8 cellular contexts compared by ENCODE assay signal in genomic region chr14:65961004-65961403, GRCh38.
DNase-seq lines count a peak whose midpoint lies in the region; TF ChIP-seq lines count a peak whose summit lies in the region.

No MANE protein-coding gene starts in this region.

- H3K4me3 ChIP-seq in LNCaP clone FGC (ENCODE audit: low read depth, low read length), result no peak overlapping the region

- TF ChIP-seq CTCF in LNCaP clone FGC (IDR thresholded peaks at IDR 0.05; ENCODE audit: control insufficient read depth, extremely low read depth, insufficient read depth), result peak; percentile 82

- DNase-seq in activated gamma-delta T cell treated with Interleukin-2 at 50 U/mL for 16 hours (peak; percentile 50), activated gamma-delta T cell (lab: John Stamatoyannopoulos, UW) (no peak), LNCaP clone FGC (ENCODE audit: low read depth) (no peak), cerebellar cortex (ENCODE audit: low spot score) (peak; percentile 31), medulla oblongata (ENCODE audit: extremely low spot score) (peak; percentile 57), 8988T (no peak)
- DNase-seq in activated CD4-positive, CD25-positive, alpha-beta regulatory T cell (lab: John Stamatoyannopoulos, UW), result peak; percentile 32 to 65 (median 38)
- DNase-seq in stimulated activated naive CD4-positive, alpha-beta T cell treated with Interleukin-2 at 50 U/mL for 16 hours (lab: John Stamatoyannopoulos, UW), result peak; percentile 55

Comparison
In these comparisons a context has a peak if more than half of its experiments do, and no peak if none do; other contexts are left out.
1. DNase-seq: peak in activated gamma-delta T cell treated with Interleukin-2 at 50 U/mL for 16 hours (single experiment), activated CD4-positive, CD25-positive, alpha-beta regulatory T cell (4 of 4), cerebellar cortex (single experiment), medulla oblongata (single experiment) and stimulated activated naive CD4-positive, alpha-beta T cell treated with Interleukin-2 at 50 U/mL for 16 hours (single experiment); none in activated gamma-delta T cell (single experiment), LNCaP clone FGC (single experiment) and 8988T (single experiment).